Comparison of ENCODE assay signal across 8 cellular contexts in the genomic region with DNA sequence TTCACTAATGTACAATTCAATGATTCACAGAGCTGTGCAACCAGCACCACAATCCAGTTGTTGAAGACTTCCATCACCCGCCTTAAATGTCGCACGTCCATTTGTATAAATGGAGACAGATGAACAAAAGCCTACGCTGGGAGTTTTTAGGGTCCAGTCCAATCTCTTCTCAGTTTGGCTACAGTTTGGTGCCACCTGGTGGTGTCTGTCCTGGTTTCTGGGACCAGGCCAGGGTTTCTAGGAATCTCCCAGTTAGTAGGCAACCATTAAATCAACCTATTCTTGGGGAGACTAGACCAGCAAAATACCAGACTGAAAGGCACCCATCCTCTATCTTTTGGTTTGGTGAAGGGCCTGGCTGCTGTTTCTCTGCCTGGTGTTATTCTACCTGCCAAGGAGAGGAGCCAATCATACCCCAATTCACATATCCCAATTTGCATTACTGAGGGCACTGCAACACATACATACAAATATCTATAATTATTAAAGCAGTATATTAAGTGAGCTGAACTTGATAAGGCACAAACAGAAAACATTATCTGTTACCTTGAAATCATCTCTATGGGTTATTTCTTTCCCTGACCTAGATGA.
DNase-seq lines count a peak whose midpoint lies in the region; ATAC-seq, FAIRE-seq and TF ChIP-seq lines count a peak whose summit lies in the region.

No MANE protein-coding gene starts in this region.

- ATAC-seq in GM18505 (IDR thresholded peaks at IDR 0.05; ENCODE audit: unreplicated experiment) = no peak

- no peak for TF ChIP-seq POLR2A in GM18505 (IDR thresholded peaks at IDR 0.05; ENCODE audit: borderline replicate concordance, extremely low read depth, insufficient read depth, insufficient read length)

- no peak for FAIRE-seq in GM19239 (lab: Jason Lieb, UNC)

- peak; percentile 60 for DNase-seq in COLO668 (lab: John Stamatoyannopoulos, UW; ENCODE audit: unreplicated experiment)
- DNase-seq in HK-2 (ENCODE audit: unreplicated experiment) = peak; percentile 44
- peak; percentile 65 for DNase-seq in NCI-H69 (lab: John Stamatoyannopoulos, UW)
- DNase-seq in amygdala (lab: John Stamatoyannopoulos, UW) = peak in 39 of 56 donors; percentile 0 to 67 (median 17)
- DNase-seq in inferior parietal cortex (ENCODE audit: extremely low spot score) = peak; percentile 83
- peak; percentile 10 to 12 for DNase-seq in stimulated activated CD4-positive, alpha-beta T cell treated with anti-CD3 and anti-CD28 coated beads, Interleukin-4, amount 100 ng/mL, for 48 hours (ENCODE audit: low read depth in 2 of 2)
- DNase-seq in GM19239 (ENCODE audit: insufficient read length, low spot score) = no peak
